Comparison of ENCODE assay signal across 8 cellular contexts in the genomic region with DNA sequence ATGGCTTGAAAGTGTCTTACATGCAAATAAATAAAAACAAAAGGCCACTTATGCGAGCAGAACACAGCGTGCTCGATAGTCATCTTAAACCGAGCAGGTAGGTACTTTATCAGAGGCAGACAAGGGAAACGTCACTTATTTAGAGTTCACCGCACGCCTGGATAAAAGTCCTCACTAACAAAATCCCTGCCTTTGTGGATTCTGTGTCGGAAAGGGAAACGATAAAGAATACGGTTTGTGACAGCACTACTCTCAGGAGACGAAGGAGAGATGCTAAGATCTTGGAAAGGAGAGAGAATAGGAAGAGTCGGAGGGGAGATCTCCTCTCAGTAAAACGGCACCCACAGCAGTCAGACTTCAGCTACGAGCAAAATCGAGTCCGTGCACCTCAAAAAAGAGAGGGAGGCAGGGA. TPM values are rescaled to one million over a fixed set of nuclear protein-coding genes. Genes with fewer than 3 reads are reported as not detected.
DNase-seq lines count a peak whose midpoint lies in the region; ATAC-seq lines count a peak whose summit lies in the region.

No MANE protein-coding gene starts in this region.

- ATAC-seq in activated T-cell treated with anti-CD3 and anti-CD28 coated beads, Interleukin-2, amount 50 U/mL, for 4 hours = peak; percentile 3 to 7
- ATAC-seq in HG02973 (IDR thresholded peaks at IDR 0.05; ENCODE audit: unreplicated experiment) = peak; percentile 20
- no peak for ATAC-seq in natural killer cell treated with Interleukin-12 subunit alpha and Interleukin-12 subunit beta and Interleukin-15 and Interleukin-18, amount 100 ng/mL, for 72 hours

- no peaks in the 10 kb centered on the region for H3K9me3 ChIP-seq in esophagus (ENCODE audit: control insufficient read depth in 2 of 2, insufficient read depth in 1 of 2, low read depth in 1 of 2, low read length in 1 of 2)

- WGBS in esophagus, 2 donors = 1% methylated on average over 16 of the region's 16 CpGs

- DNase-seq in activated T-cell treated with anti-CD3 and anti-CD28 coated beads, Interleukin-2, amount 50 U/mL, for 4 hours = no peak
- no peak for DNase-seq in activated T-cell treated with anti-CD3 and anti-CD28 coated beads for 4 hours
- peak; percentile 13 for DNase-seq in SK-MEL-5 (ENCODE audit: low read depth, low spot score)
- DNase-seq in natural killer cell treated with Interleukin-12 subunit alpha and Interleukin-12 subunit beta and Interleukin-15 and Interleukin-18, amount 100 ng/mL, for 72 hours (ENCODE audit: low spot score) = no peak
- DNase-seq in stimulated activated naive CD4-positive, alpha-beta T cell treated with Interleukin-2 at 50 U/mL for 16 hours (lab: John Stamatoyannopoulos, UW) = no peak
- DNase-seq in NOMO-1 treated with dmso at 0.1 percent for 144 hours (lab: John Stamatoyannopoulos, UW; ENCODE audit: unreplicated experiment) = no peak

- H3K36me3 Mint-ChIP-seq in activated T-cell treated with anti-CD3 and anti-CD28 coated beads, Interleukin-2, amount 50 U/mL, for 4 hours (ENCODE audit: insufficient read depth) = peaks cover 14% of the 10 kb centered on the region
- H3K36me3 Mint-ChIP-seq in natural killer cell treated with Interleukin-12 subunit alpha and Interleukin-12 subunit beta and Interleukin-15 and Interleukin-18, amount 100 ng/mL, for 72 hours = peaks cover 15% of the 10 kb centered on the region

- H3K27ac ChIP-seq in esophagus (ENCODE audit: low read depth in 2 of 2, low read length in 1 of 2) = peak overlapping the region; percentile 59 to 65

- H3K36me3 ChIP-seq in esophagus (ENCODE audit: control insufficient read depth in 2 of 2, insufficient read depth in 2 of 2, low read length in 1 of 2) = no peaks in the 10 kb centered on the region

- no peaks in the 10 kb centered on the region for H3K9me3 Mint-ChIP-seq in activated T-cell treated with anti-CD3 and anti-CD28 coated beads, Interleukin-2, amount 50 U/mL, for 4 hours
- no peaks in the 10 kb centered on the region for H3K9me3 Mint-ChIP-seq in natural killer cell treated with Interleukin-12 subunit alpha and Interleukin-12 subunit beta and Interleukin-15 and Interleukin-18, amount 100 ng/mL, for 72 hours

- H3K4me3 Mint-ChIP-seq in activated T-cell treated with anti-CD3 and anti-CD28 coated beads, Interleukin-2, amount 50 U/mL, for 4 hours = peak overlapping the region; percentile 89
- peak overlapping the region; percentile 96 for H3K4me3 Mint-ChIP-seq in natural killer cell treated with Interleukin-12 subunit alpha and Interleukin-12 subunit beta and Interleukin-15 and Interleukin-18, amount 100 ng/mL, for 72 hours

- H3K4me3 ChIP-seq in esophagus (ENCODE audit: low read depth in 1 of 2, low read length in 2 of 2) = peak overlapping the region; percentile 77 to 96

- H3K27ac Mint-ChIP-seq in natural killer cell treated with Interleukin-12 subunit alpha and Interleukin-12 subunit beta and Interleukin-15 and Interleukin-18, amount 100 ng/mL, for 72 hours = peak overlapping the region; percentile 81 to 86

- no peaks in the 10 kb centered on the region for H3K27me3 ChIP-seq in esophagus (ENCODE audit: control insufficient read depth in 1 of 2, insufficient read depth in 2 of 2, low read length in 2 of 2)

- peaks cover 0 to 3% of the 10 kb centered on the region in 2 donors for H3K4me1 ChIP-seq in esophagus (ENCODE audit: control insufficient read depth in 2 of 2, insufficient read depth in 2 of 2, low read length in 1 of 2)

- in situ Hi-C loops in SK-MEL-5 (cut with HindIII; ENCODE audit: low pct_unique_long_range_greater_than_20kb, low sequenced_read_pairs) = no loop called here

- no peaks in the 10 kb centered on the region for H3K27me3 Mint-ChIP-seq in activated T-cell treated with anti-CD3 and anti-CD28 coated beads, Interleukin-2, amount 50 U/mL, for 4 hours (ENCODE audit: low read depth)
- H3K27me3 Mint-ChIP-seq in natural killer cell treated with Interleukin-12 subunit alpha and Interleukin-12 subunit beta and Interleukin-15 and Interleukin-18, amount 100 ng/mL, for 72 hours = peaks cover 0 to 4% of the 10 kb centered on the region in 2 donors

- H3K4me1 Mint-ChIP-seq in activated T-cell treated with anti-CD3 and anti-CD28 coated beads, Interleukin-2, amount 50 U/mL, for 4 hours (ENCODE audit: low read depth) = peaks cover 33% of the 10 kb centered on the region
- peaks cover 13 to 29% of the 10 kb centered on the region in 2 donors for H3K4me1 Mint-ChIP-seq in natural killer cell treated with Interleukin-12 subunit alpha and Interleukin-12 subunit beta and Interleukin-15 and Interleukin-18, amount 100 ng/mL, for 72 hours (ENCODE audit: low read depth in 2 of 2)

RNA-seq across cellular contexts. Expression of gene RCBTB1, which starts 0.6 kb away (rescaled TPM):
- total RNA-seq in activated T-cell treated with anti-CD3 and anti-CD28 coated beads, Interleukin-2, amount 50 U/mL, for 4 hours = 10 to 100 TPM; 11.6 to 14.0 (median 11.9) TPM
- 17.6 and 18.0 TPM in 2 replicates for total RNA-seq in SK-MEL-5 (2014; rRNA removed; shearing (Covaris generic))
- polyA plus RNA-seq in SK-MEL-5 (2015; cell fraction: cytosol; rRNA removed) = 21.7 and 29.3 TPM in 2 replicates
- polyA plus RNA-seq in SK-MEL-5 (2015; cell fraction: nucleus; rRNA removed) = 116 and 132 TPM in 2 replicates
- 1 to 10 TPM; 3.0 to 4.0 TPM for polyA plus RNA-seq in esophagus
- total RNA-seq in natural killer cell treated with Interleukin-12 subunit alpha and Interleukin-12 subunit beta and Interleukin-15 and Interleukin-18, amount 100 ng/mL, for 72 hours = 10 to 100 TPM; 13.0 to 21.3 TPM

RNA-seq across cellular contexts. Expression of gene ARL11, which starts 43.5 kb away (rescaled TPM):
- total RNA-seq in activated T-cell treated with anti-CD3 and anti-CD28 coated beads, Interleukin-2, amount 50 U/mL, for 4 hours = under 1 TPM; 0.10 to 0.30 (median 0.18) TPM
- total RNA-seq in SK-MEL-5 (2014; rRNA removed; shearing (Covaris generic)) = not detected in 2 replicates
- 0.04 TPM in 1 of 2 replicates, not detected in the other for polyA plus RNA-seq in SK-MEL-5 (2015; cell fraction: cytosol; rRNA removed)
- polyA plus RNA-seq in SK-MEL-5 (2015; cell fraction: nucleus; rRNA removed) = not detected in 2 replicates
- polyA plus RNA-seq in esophagus = 1 to 10 TPM; 1.3 to 2.0 TPM
- total RNA-seq in natural killer cell treated with Interleukin-12 subunit alpha and Interleukin-12 subunit beta and Interleukin-15 and Interleukin-18, amount 100 ng/mL, for 72 hours = under 1 TPM; 0.48 to 0.50 TPM

Comparison
In these comparisons a context has a peak if more than half of its experiments do, and no peak if none do; other contexts are left out.
1. ATAC-seq: peak in activated T-cell treated with anti-CD3 and anti-CD28 coated beads, Interleukin-2, amount 50 U/mL, for 4 hours (2 of 2) and HG02973 (single experiment); none in natural killer cell treated with Interleukin-12 subunit alpha and Interleukin-12 subunit beta and Interleukin-15 and Interleukin-18, amount 100 ng/mL, for 72 hours (0 of 2).